In the genomic region with DNA sequence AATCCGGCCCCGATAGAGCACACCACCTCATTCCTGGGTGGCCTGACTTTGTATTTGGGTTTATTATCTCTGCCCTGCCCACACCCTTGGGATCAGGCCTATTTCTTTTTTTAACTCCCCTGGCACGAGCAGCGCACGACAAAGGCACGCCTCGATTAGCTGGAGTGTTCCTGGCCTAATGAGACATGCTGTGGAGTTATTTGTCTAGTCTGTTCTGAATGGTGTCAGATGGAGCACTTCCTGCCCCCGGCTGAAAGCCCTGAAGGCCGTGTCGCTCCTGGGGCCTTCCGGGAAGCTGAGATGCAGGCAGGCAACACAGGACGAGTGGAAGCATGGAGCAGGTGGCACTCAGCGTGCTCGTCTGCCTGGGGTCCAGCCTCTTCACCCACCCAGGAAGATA, we compare ENCODE assay signal across 14 cellular contexts. TPM values are rescaled to one million over a fixed set of nuclear protein-coding genes. Genes with fewer than 3 reads are reported as not detected.
DNase-seq lines count a peak whose midpoint lies in the region; ATAC-seq, FAIRE-seq and TF ChIP-seq lines count a peak whose summit lies in the region.
"Had no signal": no experiment of that assay in that cellular context is flagged by ENCODE, and none has a peak within 500 bp of the region (broad histone marks: within the 10 kb centered on the region; RNA-seq: fewer than 3 reads in every experiment).

No MANE protein-coding gene starts in this region.

- H3K27me3 ChIP-seq in BLaER1 (no peaks in the 10 kb centered on the region), SJSA1 (replicated peaks) (no peaks in the 10 kb centered on the region), left ventricle myocardium inferior (ENCODE audit: low read depth) (no peaks in the 10 kb centered on the region)
- H3K27me3 ChIP-seq: dorsolateral prefrontal cortex, thyroid gland had no signal

- H3K4me3 ChIP-seq in BLaER1 = no peak overlapping the region
- H3K4me3 ChIP-seq in SJSA1 = no peak overlapping the region
- H3K4me3 ChIP-seq in left ventricle myocardium inferior = peak overlapping the region; percentile 50
- H3K4me3 ChIP-seq: dorsolateral prefrontal cortex, thyroid gland had no signal

- H3K27ac Mint-ChIP-seq in natural killer cell = no peak overlapping the region
- H3K27ac Mint-ChIP-seq: natural killer cell treated with Interleukin-12 subunit alpha and Interleukin-12 subunit beta and Interleukin-15 and Interleukin-18, amount 100 ng/mL, for 72 hours had no signal

- H3K27me3 Mint-ChIP-seq in natural killer cell (ENCODE audit: low read depth in 2 of 2) = peaks cover 0 to 5% of the 10 kb centered on the region in 2 donors
- H3K27me3 Mint-ChIP-seq: natural killer cell treated with Interleukin-12 subunit alpha and Interleukin-12 subunit beta and Interleukin-15 and Interleukin-18, amount 100 ng/mL, for 72 hours had no signal

- H3K9ac ChIP-seq in BLaER1 = no peak overlapping the region

- no peak for FAIRE-seq in urothelium cell line (lab: Jason Lieb, UNC)

- 0 out of 2 replicates have a peak overlapping the region, but pooled peaks have one; percentile 10 for H3K27ac ChIP-seq in BLaER1
- H3K27ac ChIP-seq in SJSA1 = peak overlapping the region; percentile 50
- peak overlapping the region; percentile 89 for H3K27ac ChIP-seq in left ventricle myocardium inferior (replicated peaks)
- H3K27ac ChIP-seq: thyroid gland had no signal

- no peaks in the 10 kb centered on the region for H3K9me3 Mint-ChIP-seq in natural killer cell
- H3K9me3 Mint-ChIP-seq: natural killer cell treated with Interleukin-12 subunit alpha and Interleukin-12 subunit beta and Interleukin-15 and Interleukin-18, amount 100 ng/mL, for 72 hours had no signal

- H4K20me1 ChIP-seq in BLaER1 = peaks cover 8% of the 10 kb centered on the region; the same call in 1 of the 2 replicates

- H3K36me3 ChIP-seq in BLaER1 (no peaks in the 10 kb centered on the region), SJSA1 (no peaks in the 10 kb centered on the region), left ventricle myocardium inferior (no peaks in the 10 kb centered on the region)
- H3K36me3 ChIP-seq: thyroid gland had no signal

- peak; percentile 69 to 82 for DNase-seq in SJSA1 (ENCODE audit: low read depth in 1 of 2, low spot score in 2 of 2)
- peak; percentile 53 for DNase-seq in left ventricle myocardium inferior
- DNase-seq in sciatic nerve (ENCODE audit: low spot score) = no peak
- no peak for DNase-seq in dedifferentiated amniotic fluid mesenchymal stem cell (ENCODE audit: extremely low spot score)
- no peak for DNase-seq in DMS 273 (lab: John Stamatoyannopoulos, UW; ENCODE audit: unreplicated experiment)
- DNase-seq in urothelium cell line (ENCODE audit: low spot score) = no peak
- DNase-seq in natural killer cell = no peak
- DNase-seq: activated CD4-positive, alpha-beta T cell treated with anti-CD3 and anti-CD28 coated beads for 1 hour; NCI-H226; SW 1271; thyroid gland had no signal

- H3K4me2 ChIP-seq in BLaER1 = peak overlapping the region; percentile 30

- H3K4me1 ChIP-seq in BLaER1 (peaks cover 35% of the 10 kb centered on the region), SJSA1 (replicated peaks) (peaks cover 47% of the 10 kb centered on the region), left ventricle myocardium inferior (peaks cover 87% of the 10 kb centered on the region)
- H3K4me1 ChIP-seq: thyroid gland had no signal

- no peak for TF ChIP-seq CTCF in left ventricle myocardium inferior (IDR thresholded peaks at IDR 0.05; ENCODE audit: borderline replicate concordance)
- TF ChIP-seq CTCF in natural killer cell (IDR thresholded peaks at IDR 0.05) = no peak

- peak; percentile 48 for ATAC-seq in sciatic nerve
- no peak for ATAC-seq in natural killer cell

- H3K4me1 Mint-ChIP-seq in natural killer cell = no peaks in the 10 kb centered on the region

- no peaks in the 10 kb centered on the region for H3K36me3 Mint-ChIP-seq in natural killer cell
- H3K36me3 Mint-ChIP-seq: natural killer cell treated with Interleukin-12 subunit alpha and Interleukin-12 subunit beta and Interleukin-15 and Interleukin-18, amount 100 ng/mL, for 72 hours had no signal

- H3K9me3 ChIP-seq in BLaER1 (no peaks in the 10 kb centered on the region), SJSA1 (replicated peaks) (no peaks in the 10 kb centered on the region), left ventricle myocardium inferior (replicated peaks) (no peaks in the 10 kb centered on the region)
- H3K9me3 ChIP-seq: thyroid gland had no signal

- H3K4me3 Mint-ChIP-seq in natural killer cell = no peak overlapping the region
- H3K4me3 Mint-ChIP-seq: natural killer cell treated with Interleukin-12 subunit alpha and Interleukin-12 subunit beta and Interleukin-15 and Interleukin-18, amount 100 ng/mL, for 72 hours had no signal

- intact Hi-C loops in left ventricle myocardium inferior (cut with micrococcal nuclease) (no loop called here), sciatic nerve (cut with DNase I) (no loop called here), natural killer cell (cut with micrococcal nuclease) (no loop called here)

RNA-seq across cellular contexts. Expression of gene LARGE1, which starts 47.1 kb away (rescaled TPM):
- total RNA-seq in SJSA1 (2014; rRNA removed; shearing (Covaris generic)) = 24.8 and 40.9 TPM in 2 replicates
- total RNA-seq in left ventricle myocardium inferior = 117 TPM
- 39.4 TPM for total RNA-seq in sciatic nerve
- total RNA-seq in natural killer cell = 10 to 100 TPM in 1 of 3 donors, 1 to 10 TPM in 2; 2.6 to 11.6 (median 4.1) TPM

Comparison
In these comparisons a context has a peak if more than half of its experiments do, and no peak if none do; other contexts are left out.
1. H3K27ac ChIP-seq: peak in every context shown above with its lines; median percentile 89 in left ventricle myocardium inferior; 50 in SJSA1; 10 in BLaER1.
2. DNase-seq: peak in SJSA1 (2 of 2) and left ventricle myocardium inferior (single experiment); none in sciatic nerve (single experiment), dedifferentiated amniotic fluid mesenchymal stem cell (single experiment), DMS 273 (single experiment), urothelium cell line (single experiment) and natural killer cell (single experiment).